In the genomic region with DNA sequence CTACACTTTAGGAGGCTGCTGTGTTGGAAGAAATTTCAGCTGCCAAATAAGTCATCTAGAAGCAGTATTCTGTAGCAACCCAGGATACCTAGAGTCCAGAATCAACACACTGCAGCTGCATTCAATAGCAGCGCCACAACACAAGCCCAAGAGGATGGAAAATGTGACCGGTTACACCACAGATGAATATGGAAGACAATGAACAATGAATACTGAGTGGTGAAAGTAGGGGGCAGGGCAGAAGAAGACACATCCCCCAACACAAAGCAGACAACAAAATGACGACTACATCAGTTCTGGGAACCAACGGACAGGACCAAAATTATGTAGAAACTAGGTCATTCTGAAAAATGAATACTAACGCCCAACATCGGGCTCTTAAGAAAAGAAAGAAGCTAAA, we compare ENCODE assay signal across 19 cellular contexts. TPM values are rescaled to one million over a fixed set of nuclear protein-coding genes. Genes with fewer than 3 reads are reported as not detected.
DNase-seq lines count a peak whose midpoint lies in the region; ATAC-seq and TF ChIP-seq lines count a peak whose summit lies in the region.
"Had no signal": no experiment of that assay in that cellular context is flagged by ENCODE, and none has a peak within 500 bp of the region (broad histone marks: within the 10 kb centered on the region; RNA-seq: fewer than 3 reads in every experiment).

No MANE protein-coding gene starts in this region.

- H3K4me1 ChIP-seq in neuronal stem cell (ENCODE audit: control insufficient read depth in 2 of 2, insufficient read depth in 1 of 2, low read depth in 1 of 2, low read length in 2 of 2) (peaks cover 0 to 5% of the 10 kb centered on the region in 2 donors), gastroesophageal sphincter (peaks cover 0 to 11% (median 0%) of the 10 kb centered on the region in 3 donors)

- no peak for TF ChIP-seq CTCF in gastroesophageal sphincter (IDR thresholded peaks at IDR 0.05)

- no peak overlapping the region for H3K14ac ChIP-seq in neuronal stem cell (ENCODE audit: low read length)

- no peak overlapping the region for H3K4me3 ChIP-seq in neuronal stem cell (ENCODE audit: low read length in 2 of 2)
- H3K4me3 ChIP-seq in gastroesophageal sphincter = no peak overlapping the region
- H3K4me3 ChIP-seq: BLaER1, GM12878 had no signal

- no peak overlapping the region for H4K8ac ChIP-seq in neuronal stem cell (ENCODE audit: low read depth, low read length)

- TF ChIP-seq EP300 in gastroesophageal sphincter (IDR thresholded peaks at IDR 0.05) = no peak

- no peak overlapping the region for H3K9ac ChIP-seq in neuronal stem cell (ENCODE audit: low read depth, low read length, poor library complexity)
- H3K9ac ChIP-seq: BLaER1 had no signal

- H2BK120ac ChIP-seq in neuronal stem cell (ENCODE audit: low read depth, low read length) = no peak overlapping the region

- peak; percentile 35 for DNase-seq in NCI-H748 (lab: John Stamatoyannopoulos, UW; ENCODE audit: unreplicated experiment)
- DNase-seq in NCI-H748 treated with DMSO at 0.1 percent for 48 hours (lab: John Stamatoyannopoulos, UW) = no peak
- peak; percentile 14 to 91 (median 72) for DNase-seq in head of caudate nucleus
- DNase-seq in neuronal stem cell (ENCODE audit: low spot score) = no peak
- DNase-seq in NCI-H2171 (lab: John Stamatoyannopoulos, UW) = no peak
- DNase-seq: GDM1, GOT3, KBM-7, NCI-H1436, NCI-H2029, NCI-H82, PC-3 had no signal

- no peak overlapping the region for H2BK5ac ChIP-seq in neuronal stem cell (ENCODE audit: low read length)

- H3K36me3 ChIP-seq in neuronal stem cell (replicated peaks in 1 of 2; ENCODE audit: control insufficient read depth in 2 of 2, insufficient read depth in 2 of 2, low read length in 2 of 2) = no peaks in the 10 kb centered on the region
- no peaks in the 10 kb centered on the region for H3K36me3 ChIP-seq in gastroesophageal sphincter
- H3K36me3 ChIP-seq: BLaER1 had no signal

- H3K27ac ChIP-seq in neuronal stem cell (replicated peaks; ENCODE audit: low read length) = no peak overlapping the region
- H3K27ac ChIP-seq in temporal lobe (ENCODE audit: low read depth, low read length) = peak overlapping the region; percentile 99
- no peak overlapping the region for H3K27ac ChIP-seq in gastroesophageal sphincter
- H3K27ac ChIP-seq: 22Rv1, BLaER1 had no signal

- no peak overlapping the region for H2AFZ ChIP-seq in neuronal stem cell (ENCODE audit: low read length)

- H2AK5ac ChIP-seq in neuronal stem cell (ENCODE audit: low read depth, low read length) = no peak overlapping the region

- H3K4me2 ChIP-seq in neuronal stem cell (ENCODE audit: insufficient read depth, low read length, poor library complexity, severe bottlenecking) = no peak overlapping the region
- H3K4me2 ChIP-seq: BLaER1 had no signal

- H3K27me3 ChIP-seq in neuronal stem cell (ENCODE audit: control insufficient read depth in 3 of 3, insufficient read depth in 3 of 3, low read depth in 1 of 3, low read length in 3 of 3) (no peaks in the 10 kb centered on the region), gastroesophageal sphincter (no peaks in the 10 kb centered on the region)
- H3K27me3 ChIP-seq: BLaER1 had no signal

- ATAC-seq in GM18858 (IDR thresholded peaks at IDR 0.05; ENCODE audit: unreplicated experiment) (no peak), gastroesophageal sphincter (no peak)
- ATAC-seq: GM12878, PC-3 had no signal

- H3K9me3 ChIP-seq in neuronal stem cell (replicated peaks in 1 of 2; ENCODE audit: control insufficient read depth in 2 of 2, insufficient read depth in 1 of 2, low read depth in 1 of 2, low read length in 2 of 2) (no peaks in the 10 kb centered on the region), gastroesophageal sphincter (no peaks in the 10 kb centered on the region)
- H3K9me3 ChIP-seq: BLaER1 had no signal

- WGBS in neuronal stem cell (ENCODE audit: extremely low coverage in 2 of 2, insufficient read length in 2 of 2, insufficient replicate concordance in 1 of 2), 2 donors = no CpG with 5 or more reads among the region's 6 CpGs
- 62 to 79% methylated on average over 6 of the region's 6 CpGs for WGBS in gastroesophageal sphincter (ENCODE audit: low coverage in 1 of 2), 2 donors

- H3K79me1 ChIP-seq in neuronal stem cell (ENCODE audit: low read depth, low read length) = no peaks in the 10 kb centered on the region

- no peak overlapping the region for H2BK15ac ChIP-seq in neuronal stem cell (ENCODE audit: low read length)

- H3K18ac ChIP-seq in neuronal stem cell (ENCODE audit: low read length) = peak overlapping the region; percentile 27

- intact Hi-C loops in head of caudate nucleus (cut with DNase I) = no loop called here

- H2BK12ac ChIP-seq in neuronal stem cell (ENCODE audit: low read length) = no peak overlapping the region

- no peak overlapping the region for H3K23ac ChIP-seq in neuronal stem cell (ENCODE audit: low read depth, low read length, poor library complexity)

- TF ChIP-seq POLR2A in gastroesophageal sphincter (IDR thresholded peaks at IDR 0.05) = no peak

- H3K4ac ChIP-seq in neuronal stem cell (ENCODE audit: low read length) = no peak overlapping the region

- no peak overlapping the region for H4K91ac ChIP-seq in neuronal stem cell (ENCODE audit: low read depth, low read length, poor library complexity)

RNA-seq across cellular contexts. Expression of gene KIF6, which starts 38.2 kb away (rescaled TPM):
- 0.70 TPM for polyA plus RNA-seq in neuronal stem cell (2013, experiment 1 of 2)
- 0.78 TPM for polyA plus RNA-seq in neuronal stem cell (2013, experiment 2 of 2)
- total RNA-seq in temporal lobe (0.98 TPM), gastroesophageal sphincter (1 to 10 TPM in 2 of 4 donors, under 1 TPM in 2; 0.47 to 2.3 (median 0.97) TPM)
- total RNA-seq: NCI-H460 had no signal

Comparison
In these comparisons a context has a peak if more than half of its experiments do, and no peak if none do; other contexts are left out.
1. DNase-seq: peak in NCI-H748 (single experiment) and head of caudate nucleus (42 of 42); none in NCI-H748 treated with DMSO at 0.1 percent for 48 hours (single experiment), neuronal stem cell (single experiment) and NCI-H2171 (single experiment).